ENCODE assay signal across 25 cellular contexts in genomic region chr6:39367661-39368060, GRCh38. TPM values are rescaled to one million over a fixed set of nuclear protein-coding genes. Genes with fewer than 3 reads are reported as not detected.
"Had no signal": no experiment of that assay in that cellular context is flagged by ENCODE, and none has a peak within 500 bp of the region (broad histone marks: within the 10 kb centered on the region; RNA-seq: fewer than 3 reads in every experiment).

No MANE protein-coding gene starts in this region.

- H3K4me1 ChIP-seq: gastroesophageal sphincter, heart left ventricle, right lobe of liver had no signal

- H3K27me3 ChIP-seq: esophagus muscularis mucosa, gastroesophageal sphincter, ovary, right lobe of liver, upper lobe of left lung had no signal

- H3K36me3 Mint-ChIP-seq: naive thymus-derived CD8-positive, alpha-beta T cell; stimulated activated effector memory CD8-positive, alpha-beta T cell treated with anti-CD3 and anti-CD28 coated beads, Interleukin-12 subunit alpha, Interleukin-12 subunit beta, amount 100 ng/mL, for 72 hours had no signal

- H3K4me3 ChIP-seq: esophagus muscularis mucosa, gastroesophageal sphincter, heart left ventricle, ovary, right lobe of liver, smooth muscle cell, thoracic aorta, upper lobe of left lung had no signal

- H3K4me1 Mint-ChIP-seq: activated CD4-positive, alpha-beta T cell treated with anti-CD3 and anti-CD28 coated beads, Interleukin-2, amount 10 ng/mL, durations not matched to agents 7 days and 5 days; naive thymus-derived CD8-positive, alpha-beta T cell; stimulated activated effector memory CD8-positive, alpha-beta T cell treated with anti-CD3 and anti-CD28 coated beads, Interleukin-12 subunit alpha, Interleukin-12 subunit beta, amount 100 ng/mL, for 72 hours had no signal

- DNase-seq: activated CD4-positive, alpha-beta T cell treated with anti-CD3 and anti-CD28 coated beads, Interleukin-2, amount 10 ng/mL, durations not matched to agents 7 days and 5 days; activated CD8-positive, alpha-beta memory T cell treated with anti-CD3 and anti-CD28 coated beads, Interleukin-2, amount 50 U/mL, for 4 hours; activated naive CD4-positive, alpha-beta T cell treated with anti-CD3 and anti-CD28 coated beads for 36 hours; activated T-cell treated with anti-CD3 and anti-CD28 coated beads, Interleukin-2, amount 50 U/mL, for 4 hours; dermis blood vessel endothelial cell; effector memory CD4-positive, alpha-beta T cell; heart left ventricle; left ventricle myocardium superior; naive thymus-derived CD8-positive, alpha-beta T cell; ovary; right lobe of liver; stimulated activated CD4-positive, alpha-beta T cell treated with anti-CD3 and anti-CD28 coated beads, Interleukin-4, amount 100 ng/mL, for 24 hours; upper lobe of left lung had no signal

- H3K9me3 Mint-ChIP-seq: activated CD4-positive, alpha-beta T cell treated with anti-CD3 and anti-CD28 coated beads, Interleukin-2, amount 10 ng/mL, durations not matched to agents 7 days and 5 days; activated naive CD4-positive, alpha-beta T cell treated with anti-CD3 and anti-CD28 coated beads for 36 hours; activated T-cell treated with anti-CD3 and anti-CD28 coated beads, Interleukin-2, amount 50 U/mL, for 4 hours; naive thymus-derived CD8-positive, alpha-beta T cell; stimulated activated effector memory CD8-positive, alpha-beta T cell treated with anti-CD3 and anti-CD28 coated beads, Interleukin-12 subunit alpha, Interleukin-12 subunit beta, amount 100 ng/mL, for 72 hours had no signal

- H3K36me3 ChIP-seq: esophagus muscularis mucosa, gastroesophageal sphincter, heart left ventricle, ovary, right lobe of liver, thoracic aorta, upper lobe of left lung had no signal

- H3K4me2 ChIP-seq: smooth muscle cell had no signal

- H3K9me3 ChIP-seq: esophagus muscularis mucosa, gastroesophageal sphincter, heart left ventricle, ovary, right lobe of liver, thoracic aorta, upper lobe of left lung had no signal

- H3K4me3 Mint-ChIP-seq: activated CD4-positive, alpha-beta T cell treated with anti-CD3 and anti-CD28 coated beads, Interleukin-2, amount 10 ng/mL, durations not matched to agents 7 days and 5 days; activated naive CD4-positive, alpha-beta T cell treated with anti-CD3 and anti-CD28 coated beads for 36 hours; activated T-cell treated with anti-CD3 and anti-CD28 coated beads, Interleukin-2, amount 50 U/mL, for 4 hours; naive thymus-derived CD8-positive, alpha-beta T cell; stimulated activated effector memory CD8-positive, alpha-beta T cell treated with anti-CD3 and anti-CD28 coated beads, Interleukin-12 subunit alpha, Interleukin-12 subunit beta, amount 100 ng/mL, for 72 hours had no signal

- H3K27ac ChIP-seq: esophagus muscularis mucosa, gastroesophageal sphincter, heart left ventricle, ovary, right lobe of liver, thoracic aorta, upper lobe of left lung had no signal

- H3K27ac Mint-ChIP-seq: activated CD4-positive, alpha-beta T cell treated with anti-CD3 and anti-CD28 coated beads, Interleukin-2, amount 10 ng/mL, durations not matched to agents 7 days and 5 days; activated naive CD4-positive, alpha-beta T cell treated with anti-CD3 and anti-CD28 coated beads for 36 hours; naive thymus-derived CD8-positive, alpha-beta T cell; stimulated activated effector memory CD8-positive, alpha-beta T cell treated with anti-CD3 and anti-CD28 coated beads, Interleukin-12 subunit alpha, Interleukin-12 subunit beta, amount 100 ng/mL, for 72 hours had no signal

- ATAC-seq: activated CD4-positive, CD25-positive, alpha-beta regulatory T cell treated with anti-CD3 and anti-CD28 coated beads, Interleukin-2, amount 50 U/mL, for 24 hours; activated T-cell treated with anti-CD3 and anti-CD28 coated beads, Interleukin-2, amount 50 U/mL, for 4 hours; gastroesophageal sphincter; left ventricle myocardium superior; naive thymus-derived CD8-positive, alpha-beta T cell; right lobe of liver; stimulated activated effector memory CD8-positive, alpha-beta T cell treated with anti-CD3 and anti-CD28 coated beads, Interleukin-12 subunit alpha, Interleukin-12 subunit beta, amount 100 ng/mL, for 72 hours had no signal

RNA-seq across cellular contexts. Expression of gene KCNK16, which starts 45.2 kb away (rescaled TPM):
- total RNA-seq: activated CD4-positive, alpha-beta T cell treated with anti-CD3 and anti-CD28 coated beads, Interleukin-2, amount 10 ng/mL, durations not matched to agents 7 days and 5 days; activated naive CD4-positive, alpha-beta T cell treated with anti-CD3 and anti-CD28 coated beads for 36 hours; activated T-cell treated with anti-CD3 and anti-CD28 coated beads, Interleukin-2, amount 50 U/mL, for 4 hours; astrocyte; bronchial epithelial cell; cerebellum; dermis blood vessel endothelial cell; endothelial cell of umbilical vein; esophagus muscularis mucosa; gastroesophageal sphincter; heart left ventricle; kidney epithelial cell; left ventricle myocardium superior; naive thymus-derived CD8-positive, alpha-beta T cell; ovary; pulmonary artery endothelial cell; right lobe of liver; smooth muscle cell; thoracic aorta; upper lobe of left lung had no signal
- polyA plus RNA-seq: endothelial cell of umbilical vein; heart left ventricle; naive thymus-derived CD8-positive, alpha-beta T cell; ovary; smooth muscle cell had no signal

RNA-seq across cellular contexts. Expression of gene KCNK17, which starts 53.4 kb away (rescaled TPM):
- total RNA-seq: activated CD4-positive, alpha-beta T cell treated with anti-CD3 and anti-CD28 coated beads, Interleukin-2, amount 10 ng/mL, durations not matched to agents 7 days and 5 days; activated naive CD4-positive, alpha-beta T cell treated with anti-CD3 and anti-CD28 coated beads for 36 hours; activated T-cell treated with anti-CD3 and anti-CD28 coated beads, Interleukin-2, amount 50 U/mL, for 4 hours; astrocyte; bronchial epithelial cell; dermis blood vessel endothelial cell; endothelial cell of umbilical vein; kidney epithelial cell; left ventricle myocardium superior; naive thymus-derived CD8-positive, alpha-beta T cell; pulmonary artery endothelial cell; smooth muscle cell had no signal
- polyA plus RNA-seq: endothelial cell of umbilical vein; naive thymus-derived CD8-positive, alpha-beta T cell; smooth muscle cell had no signal
